25 cellular contexts compared by ENCODE assay signal in genomic region chr18:46001074-46001473, GRCh38.
"Had no signal": no experiment of that assay in that cellular context is flagged by ENCODE, and none has a peak within 500 bp of the region (broad histone marks: within the 10 kb centered on the region; RNA-seq: fewer than 3 reads in every experiment).

No MANE protein-coding gene starts in this region.

- H3K4me3 ChIP-seq: left lung, lung, pancreas, psoas muscle, right atrium auricular region, spleen, thoracic aorta, upper lobe of left lung had no signal

- DNase-seq: activated CD4-positive, alpha-beta T cell treated with anti-CD3 and anti-CD28 coated beads for 1 hour; activated CD4-positive, alpha-beta T cell treated with anti-CD3 and anti-CD28 coated beads, Interleukin-2, amount 50 U/mL, for 1 hour; activated CD8-positive, alpha-beta T cell treated with anti-CD3 and anti-CD28 coated beads, Interleukin-2, amount 10 ng/mL, durations not matched to agents 7 days and 5 days; activated effector memory CD4-positive, alpha-beta T cell treated with anti-CD3 and anti-CD28 coated beads, Interleukin-2, amount 50 U/mL, for 16 hours; activated naive CD4-positive, alpha-beta T cell treated with anti-CD3 and anti-CD28 coated beads, Interleukin-2, amount 10 ng/mL, durations not matched to agents 7 days and 5 days; activated T-cell treated with anti-CD3 and anti-CD28 coated beads, Interleukin-2, amount 50 U/mL, for 4 hours; aorta; dermis blood vessel endothelial cell; effector CD8-positive, alpha-beta T cell; foreskin melanocyte; kidney glomerular epithelial cell; left lung; natural killer cell; pancreas; psoas muscle; spleen; stimulated activated CD4-positive, alpha-beta T cell treated with anti-CD3 and anti-CD28 coated beads, Interleukin-4, amount 100 ng/mL, for 1 hour; stimulated activated naive CD4-positive, alpha-beta T cell; SW 1271; upper lobe of left lung had no signal

- H3K4me3 Mint-ChIP-seq: activated CD8-positive, alpha-beta T cell treated with anti-CD3 and anti-CD28 coated beads, Interleukin-2, amount 10 ng/mL, durations not matched to agents 7 days and 5 days; activated naive CD4-positive, alpha-beta T cell treated with anti-CD3 and anti-CD28 coated beads, Interleukin-2, amount 10 ng/mL, durations not matched to agents 7 days and 5 days; activated T-cell treated with anti-CD3 and anti-CD28 coated beads, Interleukin-2, amount 50 U/mL, for 4 hours; brain; natural killer cell had no signal

- H3K4me1 ChIP-seq: pancreas, psoas muscle, right atrium auricular region had no signal

- H3K9me3 ChIP-seq: pancreas, psoas muscle, right atrium auricular region, thoracic aorta, upper lobe of left lung had no signal

- ATAC-seq: activated CD8-positive, alpha-beta T cell treated with anti-CD3 and anti-CD28 coated beads, Interleukin-2, amount 10 ng/mL, durations not matched to agents 7 days and 5 days; activated T-cell treated with anti-CD3 and anti-CD28 coated beads, Interleukin-2, amount 50 U/mL, for 4 hours; esophagus mucosa; left lung; natural killer cell; pancreas; psoas muscle had no signal

- H3K27ac ChIP-seq: left lung, pancreas, psoas muscle, right atrium auricular region, thoracic aorta, upper lobe of left lung had no signal

- H3K4me1 Mint-ChIP-seq: brain had no signal

- H3K36me3 ChIP-seq: pancreas, right atrium auricular region, thoracic aorta, upper lobe of left lung had no signal

- H3K27me3 ChIP-seq: left lung, pancreas, right atrium auricular region, spleen, upper lobe of left lung had no signal

- H3K27me3 Mint-ChIP-seq: brain had no signal

- H3K27ac Mint-ChIP-seq: activated CD8-positive, alpha-beta T cell treated with anti-CD3 and anti-CD28 coated beads, Interleukin-2, amount 10 ng/mL, durations not matched to agents 7 days and 5 days; activated naive CD4-positive, alpha-beta T cell treated with anti-CD3 and anti-CD28 coated beads, Interleukin-2, amount 10 ng/mL, durations not matched to agents 7 days and 5 days; brain had no signal
